21 cellular contexts compared by ENCODE assay signal in the genomic region with DNA sequence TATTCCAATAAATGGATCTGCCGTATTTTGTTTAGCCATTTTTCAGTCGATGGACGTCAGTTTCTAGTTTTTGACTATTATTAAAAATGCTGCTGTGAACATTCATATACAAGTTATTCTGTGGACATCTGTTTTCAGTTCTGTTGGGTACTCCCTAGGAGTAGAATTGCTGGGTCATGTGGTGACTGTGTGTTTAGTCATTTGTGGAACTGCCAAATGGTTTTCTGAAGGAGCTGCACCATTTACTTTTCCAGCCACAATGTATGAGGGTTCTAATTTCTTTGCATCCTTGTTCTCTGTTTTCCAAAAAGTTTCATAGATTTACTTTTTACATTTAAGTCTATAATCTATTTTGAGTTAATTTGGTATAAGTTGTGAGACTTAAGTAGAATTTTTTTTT. TPM values are rescaled to one million over a fixed set of nuclear protein-coding genes. Genes with fewer than 3 reads are reported as not detected.
A peak's percentile ranks its signal among the peaks of the same experiment; 100 is the strongest.
DNase-seq lines count a peak whose midpoint lies in the region; ATAC-seq and TF ChIP-seq lines count a peak whose summit lies in the region.
"Had no signal": no experiment of that assay in that cellular context is flagged by ENCODE, and none has a peak within 500 bp of the region (broad histone marks: within the 10 kb centered on the region; RNA-seq: fewer than 3 reads in every experiment).

No MANE protein-coding gene starts in this region.

- no peak for DNase-seq in activated naive CD8-positive, alpha-beta T cell treated with anti-CD3 and anti-CD28 coated beads, Interleukin-2, amount 50 U/mL, for 24 hours
- DNase-seq in activated naive CD8-positive, alpha-beta T cell treated with anti-CD3 and anti-CD28 coated beads for 36 hours, result no peak
- DNase-seq in RKO (ENCODE audit: low spot score) (peak; percentile 33), fibroblast of lung (ENCODE audit: low read depth in 2 of 2) (peak; percentile 60 to 77), H7 (no peak), coronary artery (ENCODE audit: low spot score) (no peak)
- DNase-seq in naive thymus-derived CD8-positive, alpha-beta T cell, result no peak
- DNase-seq: activated CD4-positive, alpha-beta memory T cell treated with anti-CD3 and anti-CD28 coated beads for 36 hours; activated T-cell treated with anti-CD3 and anti-CD28 coated beads, Interleukin-2, amount 50 U/mL, for 72 hours; aorta; dermis blood vessel endothelial cell; NCI-H1048; NCI-H2171 treated with DMSO at 0.1 percent for 48 hours; nephron progenitor cell; NK-92 treated with Interleukin-12 subunit alpha and Interleukin-12 subunit beta, amount 100 ng/mL, for 24 hours; substantia nigra had no signal

- H3K36me3 Mint-ChIP-seq in activated naive CD8-positive, alpha-beta T cell treated with anti-CD3 and anti-CD28 coated beads, Interleukin-2, amount 50 U/mL, for 24 hours (ENCODE audit: low read depth), result peaks cover 55% of the 10 kb centered on the region
- peaks cover 58% of the 10 kb centered on the region for H3K36me3 Mint-ChIP-seq in activated naive CD8-positive, alpha-beta T cell treated with anti-CD3 and anti-CD28 coated beads for 36 hours
- peaks cover 12 to 89% (median 51%) of the 10 kb centered on the region in 3 donors for H3K36me3 Mint-ChIP-seq in naive thymus-derived CD8-positive, alpha-beta T cell

- H3K4me1 Mint-ChIP-seq in activated naive CD8-positive, alpha-beta T cell treated with anti-CD3 and anti-CD28 coated beads, Interleukin-2, amount 50 U/mL, for 24 hours, result peaks cover 74% of the 10 kb centered on the region
- H3K4me1 Mint-ChIP-seq in activated naive CD8-positive, alpha-beta T cell treated with anti-CD3 and anti-CD28 coated beads for 36 hours, result peaks cover 58% of the 10 kb centered on the region
- peaks cover 24 to 85% (median 74%) of the 10 kb centered on the region in 4 donors for H3K4me1 Mint-ChIP-seq in naive thymus-derived CD8-positive, alpha-beta T cell
- H3K4me1 Mint-ChIP-seq: nephron progenitor cell had no signal

- H3K4me3 ChIP-seq in fibroblast of lung (replicated peaks in 1 of 4; ENCODE audit: control extremely low read depth in 1 of 4, insufficient read depth in 1 of 4, low read depth in 3 of 4, low read length in 4 of 4) (no peak overlapping the region), H7 (ENCODE audit: insufficient read depth, low read depth, low read length) (no peak overlapping the region), coronary artery (no peak overlapping the region)
- H3K4me3 ChIP-seq: A549, esophagus muscularis mucosa, lung, SJSA1 had no signal

- H3K9ac ChIP-seq in fibroblast of lung (ENCODE audit: insufficient read depth, low read length), result no peak overlapping the region

- peaks cover 12% of the 10 kb centered on the region for H3K9me3 Mint-ChIP-seq in activated naive CD8-positive, alpha-beta T cell treated with anti-CD3 and anti-CD28 coated beads, Interleukin-2, amount 50 U/mL, for 24 hours
- H3K9me3 Mint-ChIP-seq in activated naive CD8-positive, alpha-beta T cell treated with anti-CD3 and anti-CD28 coated beads for 36 hours, result peaks cover 15% of the 10 kb centered on the region
- H3K9me3 Mint-ChIP-seq in naive thymus-derived CD8-positive, alpha-beta T cell, result peaks cover 0 to 7% (median under 1%) of the 10 kb centered on the region in 9 donors

- H3K27ac Mint-ChIP-seq in activated naive CD8-positive, alpha-beta T cell treated with anti-CD3 and anti-CD28 coated beads, Interleukin-2, amount 50 U/mL, for 24 hours, result no peak overlapping the region
- H3K27ac Mint-ChIP-seq in activated naive CD8-positive, alpha-beta T cell treated with anti-CD3 and anti-CD28 coated beads for 36 hours, result no peak overlapping the region
- peak overlapping the region in 1 of 10 donors; percentile 64 for H3K27ac Mint-ChIP-seq in naive thymus-derived CD8-positive, alpha-beta T cell
- H3K27ac Mint-ChIP-seq: activated CD4-positive, alpha-beta memory T cell treated with anti-CD3 and anti-CD28 coated beads for 36 hours; nephron progenitor cell had no signal

- ATAC-seq in activated naive CD8-positive, alpha-beta T cell treated with anti-CD3 and anti-CD28 coated beads, Interleukin-2, amount 50 U/mL, for 24 hours, result peak; percentile 40
- no peak for ATAC-seq in naive thymus-derived CD8-positive, alpha-beta T cell
- ATAC-seq in HG03095 (IDR thresholded peaks at IDR 0.05; ENCODE audit: unreplicated experiment), result no peak
- ATAC-seq: A549 had no signal

- H3K36me3 ChIP-seq in fibroblast of lung (ENCODE audit: control insufficient read depth, insufficient read depth, low read length) (no peaks in the 10 kb centered on the region), H7 (replicated peaks; ENCODE audit: control insufficient read depth, insufficient read depth, low read length) (no peaks in the 10 kb centered on the region)

- H3K27me3 ChIP-seq in fibroblast of lung (ENCODE audit: control insufficient read depth, insufficient read depth, low read length) (no peaks in the 10 kb centered on the region), H7 (ENCODE audit: control insufficient read depth, insufficient read depth, low read length) (no peaks in the 10 kb centered on the region)
- H3K27me3 ChIP-seq: esophagus muscularis mucosa, SJSA1 had no signal

- no peaks in the 10 kb centered on the region for H3K9me3 ChIP-seq in fibroblast of lung (ENCODE audit: control insufficient read depth, insufficient read depth, low read depth, low read length)
- H3K9me3 ChIP-seq: A549, SJSA1 had no signal

- H3K27ac ChIP-seq in fibroblast of lung (ENCODE audit: insufficient read depth, low read length) (no peak overlapping the region), coronary artery (no peak overlapping the region)
- H3K27ac ChIP-seq: A549, esophagus muscularis mucosa, SJSA1 had no signal

- no peak overlapping the region for H3K4me3 Mint-ChIP-seq in activated naive CD8-positive, alpha-beta T cell treated with anti-CD3 and anti-CD28 coated beads, Interleukin-2, amount 50 U/mL, for 24 hours
- H3K4me3 Mint-ChIP-seq in activated naive CD8-positive, alpha-beta T cell treated with anti-CD3 and anti-CD28 coated beads for 36 hours, result no peak overlapping the region
- H3K4me3 Mint-ChIP-seq in naive thymus-derived CD8-positive, alpha-beta T cell, result peak overlapping the region in 1 of 10 donors; percentile 11
- H3K4me3 Mint-ChIP-seq: activated CD4-positive, alpha-beta memory T cell treated with anti-CD3 and anti-CD28 coated beads for 36 hours; activated T-cell treated with anti-CD3 and anti-CD28 coated beads, Interleukin-2, amount 50 U/mL, for 72 hours; nephron progenitor cell had no signal

- H3K79me2 ChIP-seq in fibroblast of lung (ENCODE audit: control insufficient read depth, insufficient read depth, low read length), result peaks cover 5% of the 10 kb centered on the region

- H3K4me2 ChIP-seq in fibroblast of lung (ENCODE audit: extremely low read depth, insufficient read depth, low read length), result no peak overlapping the region
- H3K4me2 ChIP-seq: A549 had no signal

- H3K4me1 ChIP-seq in fibroblast of lung (ENCODE audit: control insufficient read depth, extremely low read depth, insufficient read depth, low read length), result no peaks in the 10 kb centered on the region
- H3K4me1 ChIP-seq: A549, esophagus muscularis mucosa, SJSA1 had no signal

- H4K20me1 ChIP-seq in fibroblast of lung (ENCODE audit: control insufficient read depth, extremely low read depth, insufficient read depth, low read length), result no peaks in the 10 kb centered on the region

- H3K27me3 Mint-ChIP-seq in activated naive CD8-positive, alpha-beta T cell treated with anti-CD3 and anti-CD28 coated beads, Interleukin-2, amount 50 U/mL, for 24 hours, result no peaks in the 10 kb centered on the region
- H3K27me3 Mint-ChIP-seq in activated naive CD8-positive, alpha-beta T cell treated with anti-CD3 and anti-CD28 coated beads for 36 hours, result no peaks in the 10 kb centered on the region
- H3K27me3 Mint-ChIP-seq in naive thymus-derived CD8-positive, alpha-beta T cell, result no peaks in the 10 kb centered on the region
- H3K27me3 Mint-ChIP-seq: activated CD4-positive, alpha-beta memory T cell treated with anti-CD3 and anti-CD28 coated beads for 36 hours had no signal

- H2AFZ ChIP-seq in fibroblast of lung (ENCODE audit: low read length), result no peak overlapping the region

- no peak for TF ChIP-seq CTCF in fibroblast of lung (conservative IDR thresholded peaks at IDR 0.05 in 1 of 2, IDR thresholded peaks at IDR 0.05 in 1 of 2; ENCODE audit: low read depth in 1 of 2, low read length in 2 of 2)
- TF ChIP-seq CTCF in coronary artery (IDR thresholded peaks at IDR 0.05), result no peak

- POLR2A ChIA-PET in naive thymus-derived CD8-positive, alpha-beta T cell (lab: Charles Lee), result no interaction called here

RNA-seq across cellular contexts. Expression of gene CYLD, which starts 29.5 kb away (rescaled TPM):
- total RNA-seq in activated naive CD8-positive, alpha-beta T cell treated with anti-CD3 and anti-CD28 coated beads for 36 hours, result 10 to 100 TPM; 94.3 to 97.9 TPM
- total RNA-seq in fibroblast of lung, result 47.3 and 66.7 TPM in 2 replicates
- polyA plus RNA-seq in fibroblast of lung, result 22.1 and 24.3 TPM in 2 replicates
- 18.2 and 19.8 TPM in 2 replicates for polyA plus RNA-seq in fibroblast of lung (2012)
- 6.0 and 10.2 TPM in 2 replicates for polyA minus RNA-seq in fibroblast of lung (ENCODE audit: low replicate concordance)
- total RNA-seq in H7 (2014; rRNA removed; shearing (Covaris generic)), result 5.0 and 6.2 TPM in 2 replicates
- total RNA-seq in naive thymus-derived CD8-positive, alpha-beta T cell, result 100 to 1,000 TPM; 195 to 203 TPM
- polyA plus RNA-seq in naive thymus-derived CD8-positive, alpha-beta T cell, result 100 to 1,000 TPM; 106 to 131 (median 107) TPM

Comparison
In these comparisons a context has a peak if more than half of its experiments do, and no peak if none do; other contexts are left out.
1. DNase-seq: peak in RKO (single experiment) and fibroblast of lung (2 of 2); none in activated naive CD8-positive, alpha-beta T cell treated with anti-CD3 and anti-CD28 coated beads, Interleukin-2, amount 50 U/mL, for 24 hours (single experiment), activated naive CD8-positive, alpha-beta T cell treated with anti-CD3 and anti-CD28 coated beads for 36 hours (single experiment), H7 (single experiment), coronary artery (single experiment) and naive thymus-derived CD8-positive, alpha-beta T cell (0 of 10).